ENCODE assay signal across 18 cellular contexts in genomic region chr2:96808176-96808837, GRCh38. TPM values are rescaled to one million over a fixed set of nuclear protein-coding genes. Genes with fewer than 3 reads are reported as not detected.
DNase-seq lines count a peak whose midpoint lies in the region; ATAC-seq and TF ChIP-seq lines count a peak whose summit lies in the region.
"Had no signal": no experiment of that assay in that cellular context is flagged by ENCODE, and none has a peak within 500 bp of the region (broad histone marks: within the 10 kb centered on the region; RNA-seq: fewer than 3 reads in every experiment).

No MANE protein-coding gene starts in this region.

- H3K27me3 Mint-ChIP-seq in activated CD8-positive, alpha-beta T cell treated with anti-CD3 and anti-CD28 coated beads for 36 hours: no peaks in the 10 kb centered on the region
- H3K27me3 Mint-ChIP-seq in activated CD8-positive, alpha-beta T cell treated with anti-CD3 and anti-CD28 coated beads, Interleukin-2, amount 10 ng/mL, durations not matched to agents 7 days and 5 days (ENCODE audit: low read depth): no peaks in the 10 kb centered on the region
- no peaks in the 10 kb centered on the region for H3K27me3 Mint-ChIP-seq in IgD-negative memory B cell
- peaks cover 11% of the 10 kb centered on the region for H3K27me3 Mint-ChIP-seq in glutamatergic neuron (ENCODE audit: unreplicated experiment)

- H3K27ac ChIP-seq in heart right ventricle: peak overlapping the region in 4 of 10 donors; percentile 17 to 74 (median 36)
- H3K27ac ChIP-seq in prostate gland: peak overlapping the region in 1 of 2 donors; percentile 15
- H3K27ac ChIP-seq: A549, C4-2B, esophagus squamous epithelium had no signal

- intact Hi-C loops in activated CD8-positive, alpha-beta T cell treated with anti-CD3 and anti-CD28 coated beads for 36 hours (cut with micrococcal nuclease): no loop called here
- intact Hi-C loops in heart right ventricle (cut with DNase I): no loop called here
- intact Hi-C loops in prostate gland (cut with DNase I): no loop called here

- H3K36me3 Mint-ChIP-seq in activated CD8-positive, alpha-beta T cell treated with anti-CD3 and anti-CD28 coated beads for 36 hours (ENCODE audit: low read depth): no peaks in the 10 kb centered on the region
- peaks cover 6% of the 10 kb centered on the region for H3K36me3 Mint-ChIP-seq in activated CD8-positive, alpha-beta T cell treated with anti-CD3 and anti-CD28 coated beads, Interleukin-2, amount 10 ng/mL, durations not matched to agents 7 days and 5 days (ENCODE audit: low read depth)
- H3K36me3 Mint-ChIP-seq in IgD-negative memory B cell: peaks cover 8% of the 10 kb centered on the region
- H3K36me3 Mint-ChIP-seq in glutamatergic neuron (ENCODE audit: unreplicated experiment): no peaks in the 10 kb centered on the region

- no peaks in the 10 kb centered on the region for H3K9me3 ChIP-seq in heart right ventricle
- no peaks in the 10 kb centered on the region for H3K9me3 ChIP-seq in prostate gland
- H3K9me3 ChIP-seq: A549, esophagus squamous epithelium had no signal

- H3K4me1 ChIP-seq in heart right ventricle (peaks cover 3 to 50% (median 37%) of the 10 kb centered on the region in 9 donors), prostate gland (replicated peaks) (no peaks in the 10 kb centered on the region)
- H3K4me1 ChIP-seq: A549, esophagus squamous epithelium had no signal

- DNase-seq in activated CD8-positive, alpha-beta T cell treated with anti-CD3 and anti-CD28 coated beads for 36 hours: no peak
- DNase-seq in activated CD8-positive, alpha-beta T cell treated with anti-CD3 and anti-CD28 coated beads, Interleukin-2, amount 10 ng/mL, durations not matched to agents 7 days and 5 days: no peak
- DNase-seq in heart right ventricle (peak; percentile 46 to 47), prostate gland (ENCODE audit: low spot score) (peak; percentile 75), glutamatergic neuron (no peak)
- DNase-seq in stimulated activated CD8-positive, alpha-beta memory T cell treated with anti-CD3 and anti-CD28 coated beads, Interleukin-4, amount 100 ng/mL, for 48 hours: no peak
- DNase-seq: activated naive CD4-positive, alpha-beta T cell treated with anti-CD3 and anti-CD28 coated beads for 36 hours; activated T-cell treated with anti-CD3 and anti-CD28 coated beads for 4 hours; DMS153; effector CD4-positive, alpha-beta T cell; esophagus squamous epithelium; GDM1; MM.1S; NCI-H2171 treated with DMSO at 0.1 percent for 48 hours had no signal

- 62 to 69% methylated on average over 10 of the region's 10 CpGs for WGBS in heart right ventricle, 2 donors
- WGBS in prostate gland: 54% methylated on average over 10 of the region's 10 CpGs

- no peak overlapping the region for H3K4me3 Mint-ChIP-seq in activated CD8-positive, alpha-beta T cell treated with anti-CD3 and anti-CD28 coated beads for 36 hours
- H3K4me3 Mint-ChIP-seq in activated CD8-positive, alpha-beta T cell treated with anti-CD3 and anti-CD28 coated beads, Interleukin-2, amount 10 ng/mL, durations not matched to agents 7 days and 5 days: no peak overlapping the region
- H3K4me3 Mint-ChIP-seq in IgD-negative memory B cell (peak overlapping the region; percentile 61 to 78 (median 70)), glutamatergic neuron (ENCODE audit: unreplicated experiment) (no peak overlapping the region)
- H3K4me3 Mint-ChIP-seq: activated naive CD4-positive, alpha-beta T cell treated with anti-CD3 and anti-CD28 coated beads for 36 hours had no signal

- peak overlapping the region; percentile 16 for H3K27ac Mint-ChIP-seq in activated CD8-positive, alpha-beta T cell treated with anti-CD3 and anti-CD28 coated beads for 36 hours
- no peak overlapping the region for H3K27ac Mint-ChIP-seq in activated CD8-positive, alpha-beta T cell treated with anti-CD3 and anti-CD28 coated beads, Interleukin-2, amount 10 ng/mL, durations not matched to agents 7 days and 5 days
- H3K27ac Mint-ChIP-seq in IgD-negative memory B cell (peak overlapping the region; percentile 69 to 99 (median 86)), glutamatergic neuron (ENCODE audit: unreplicated experiment) (no peak overlapping the region)
- H3K27ac Mint-ChIP-seq: activated naive CD4-positive, alpha-beta T cell treated with anti-CD3 and anti-CD28 coated beads for 36 hours had no signal

- H3K36me3 ChIP-seq in heart right ventricle (peaks cover 0 to 53% (median 0%) of the 10 kb centered on the region in 9 donors), prostate gland (no peaks in the 10 kb centered on the region)

- H3K4me3 ChIP-seq in heart right ventricle (no peak overlapping the region), prostate gland (no peak overlapping the region)
- H3K4me3 ChIP-seq: A549, esophagus squamous epithelium had no signal

- no peaks in the 10 kb centered on the region for H3K9me3 Mint-ChIP-seq in activated CD8-positive, alpha-beta T cell treated with anti-CD3 and anti-CD28 coated beads for 36 hours
- H3K9me3 Mint-ChIP-seq in activated CD8-positive, alpha-beta T cell treated with anti-CD3 and anti-CD28 coated beads, Interleukin-2, amount 10 ng/mL, durations not matched to agents 7 days and 5 days (ENCODE audit: insufficient read depth): no peaks in the 10 kb centered on the region
- no peaks in the 10 kb centered on the region for H3K9me3 Mint-ChIP-seq in IgD-negative memory B cell
- peaks cover 7% of the 10 kb centered on the region for H3K9me3 Mint-ChIP-seq in glutamatergic neuron (ENCODE audit: unreplicated experiment)
- H3K9me3 Mint-ChIP-seq: activated naive CD4-positive, alpha-beta T cell treated with anti-CD3 and anti-CD28 coated beads for 36 hours had no signal

- no peak for TF ChIP-seq CTCF in activated CD8-positive, alpha-beta T cell treated with anti-CD3 and anti-CD28 coated beads for 36 hours (IDR thresholded peaks at IDR 0.05)
- TF ChIP-seq CTCF in heart right ventricle (IDR thresholded peaks at IDR 0.05) (no peak), prostate gland (IDR thresholded peaks at IDR 0.05) (no peak), glutamatergic neuron (IDR thresholded peaks at IDR 0.05; ENCODE audit: partially characterized antibody, unreplicated experiment) (no peak)

- POLR2A ChIA-PET in activated CD8-positive, alpha-beta T cell treated with anti-CD3 and anti-CD28 coated beads for 36 hours (lab: Charles Lee): no interaction called here
- POLR2A ChIA-PET in activated CD8-positive, alpha-beta T cell treated with anti-CD3 and anti-CD28 coated beads, Interleukin-2, amount 10 ng/mL, durations not matched to agents 7 days and 5 days (lab: Charles Lee): no interaction called here

- H3K27me3 ChIP-seq in heart right ventricle (no peaks in the 10 kb centered on the region), prostate gland (replicated peaks; ENCODE audit: insufficient read depth) (no peaks in the 10 kb centered on the region)
- H3K27me3 ChIP-seq: esophagus squamous epithelium had no signal

- CTCF ChIA-PET in activated CD8-positive, alpha-beta T cell treated with anti-CD3 and anti-CD28 coated beads for 36 hours (lab: Charles Lee): interaction anchor here (1.4 kb wide), 1 partner anchor 49 kb away, joined by 4 read pairs; the partner anchor contains the start of gene ANKRD39
- CTCF ChIA-PET in activated CD8-positive, alpha-beta T cell treated with anti-CD3 and anti-CD28 coated beads, Interleukin-2, amount 10 ng/mL, durations not matched to agents 7 days and 5 days (lab: Charles Lee): no interaction called here

- H3K4me1 Mint-ChIP-seq in activated CD8-positive, alpha-beta T cell treated with anti-CD3 and anti-CD28 coated beads for 36 hours (ENCODE audit: low read depth): peaks cover 14% of the 10 kb centered on the region
- H3K4me1 Mint-ChIP-seq in activated CD8-positive, alpha-beta T cell treated with anti-CD3 and anti-CD28 coated beads, Interleukin-2, amount 10 ng/mL, durations not matched to agents 7 days and 5 days (ENCODE audit: low read depth): peaks cover 15% of the 10 kb centered on the region
- peaks cover 14 to 26% (median 25%) of the 10 kb centered on the region in 3 donors for H3K4me1 Mint-ChIP-seq in IgD-negative memory B cell
- peaks cover 28% of the 10 kb centered on the region for H3K4me1 Mint-ChIP-seq in glutamatergic neuron (ENCODE audit: low read depth, unreplicated experiment)

- no peak for TF ChIP-seq POLR2A in prostate gland (IDR thresholded peaks at IDR 0.05)

- no peak for ATAC-seq in activated CD8-positive, alpha-beta T cell treated with anti-CD3 and anti-CD28 coated beads for 36 hours
- ATAC-seq in activated CD8-positive, alpha-beta T cell treated with anti-CD3 and anti-CD28 coated beads, Interleukin-2, amount 10 ng/mL, durations not matched to agents 7 days and 5 days: no peak
- ATAC-seq in heart right ventricle (peak in 7 of 8 donors; percentile 32 to 78 (median 69)), HG02973 (IDR thresholded peaks at IDR 0.05; ENCODE audit: unreplicated experiment) (no peak)
- ATAC-seq: A549 had no signal

RNA-seq across cellular contexts. Expression of gene CNNM3, which starts 7.8 kb away (rescaled TPM):
- 10 to 100 TPM; 15.8 to 19.3 TPM for total RNA-seq in activated CD8-positive, alpha-beta T cell treated with anti-CD3 and anti-CD28 coated beads for 36 hours
- 10 to 100 TPM; 28.1 to 29.9 TPM for total RNA-seq in activated CD8-positive, alpha-beta T cell treated with anti-CD3 and anti-CD28 coated beads, Interleukin-2, amount 10 ng/mL, durations not matched to agents 7 days and 5 days
- polyA plus RNA-seq in IgD-negative memory B cell (3.5 TPM), heart right ventricle (1 to 10 TPM; 4.0 to 8.3 TPM)
- total RNA-seq in heart right ventricle (10 to 100 TPM in 8 of 10 donors, 1 to 10 TPM in 2; 7.4 to 18.3 (median 13.8) TPM), prostate gland (10 to 100 TPM; 29.7 to 29.8 TPM), glutamatergic neuron (ENCODE audit: unreplicated experiment) (22.3 TPM)

RNA-seq across cellular contexts. Expression of gene ANKRD23, which starts 35.5 kb away (rescaled TPM):
- total RNA-seq in activated CD8-positive, alpha-beta T cell treated with anti-CD3 and anti-CD28 coated beads for 36 hours: 1 to 10 TPM; 5.3 to 5.7 TPM
- total RNA-seq in activated CD8-positive, alpha-beta T cell treated with anti-CD3 and anti-CD28 coated beads, Interleukin-2, amount 10 ng/mL, durations not matched to agents 7 days and 5 days: 10 to 100 TPM; 12.6 to 17.2 TPM
- 1.3 TPM for polyA plus RNA-seq in IgD-negative memory B cell
- 10 to 100 TPM in 7 of 10 donors, 1 to 10 TPM in 3; 2.6 to 40.0 (median 14.5) TPM for total RNA-seq in heart right ventricle
- 10 to 100 TPM in 1 of 2 donors, under 1 TPM in 1; 0.96 to 17.9 TPM for polyA plus RNA-seq in heart right ventricle
- total RNA-seq in prostate gland: 10 to 100 TPM; 11.4 to 15.2 TPM
- 5.7 TPM for total RNA-seq in glutamatergic neuron (ENCODE audit: unreplicated experiment)

RNA-seq across cellular contexts. Expression of gene CNNM4, which starts 47.6 kb away (rescaled TPM):
- 1 to 10 TPM; 5.1 to 5.8 TPM for total RNA-seq in activated CD8-positive, alpha-beta T cell treated with anti-CD3 and anti-CD28 coated beads for 36 hours
- 1 to 10 TPM; 7.1 TPM for total RNA-seq in activated CD8-positive, alpha-beta T cell treated with anti-CD3 and anti-CD28 coated beads, Interleukin-2, amount 10 ng/mL, durations not matched to agents 7 days and 5 days
- polyA plus RNA-seq in IgD-negative memory B cell (7.9 TPM), heart right ventricle (10 to 100 TPM in 1 of 2 donors, 1 to 10 TPM in 1; 4.3 to 10.1 TPM)
- total RNA-seq in heart right ventricle (10 to 100 TPM; 19.1 to 59.7 (median 34.8) TPM), prostate gland (10 to 100 TPM in 1 of 2 donors, 1 to 10 TPM in 1; 9.2 to 13.9 TPM), glutamatergic neuron (ENCODE audit: unreplicated experiment) (15.4 TPM)

RNA-seq across cellular contexts. Expression of gene ANKRD39, which starts 49.5 kb away (rescaled TPM):
- 10 to 100 TPM; 22.6 TPM for total RNA-seq in activated CD8-positive, alpha-beta T cell treated with anti-CD3 and anti-CD28 coated beads for 36 hours
- total RNA-seq in activated CD8-positive, alpha-beta T cell treated with anti-CD3 and anti-CD28 coated beads, Interleukin-2, amount 10 ng/mL, durations not matched to agents 7 days and 5 days: 10 to 100 TPM; 35.4 to 36.7 TPM
- polyA plus RNA-seq in IgD-negative memory B cell: 16.3 TPM
- 10 to 100 TPM; 14.2 to 19.2 (median 15.9) TPM for total RNA-seq in heart right ventricle
- polyA plus RNA-seq in heart right ventricle: 10 to 100 TPM; 18.7 to 26.5 TPM
- total RNA-seq in prostate gland: 10 to 100 TPM; 21.2 to 38.7 TPM
- 25.7 TPM for total RNA-seq in glutamatergic neuron (ENCODE audit: unreplicated experiment)

Comparison
In these comparisons a context has a peak if more than half of its experiments do, and no peak if none do; other contexts are left out.
1. H3K27ac Mint-ChIP-seq: peak in activated CD8-positive, alpha-beta T cell treated with anti-CD3 and anti-CD28 coated beads for 36 hours (single experiment) and IgD-negative memory B cell (3 of 3); none in activated CD8-positive, alpha-beta T cell treated with anti-CD3 and anti-CD28 coated beads, Interleukin-2, amount 10 ng/mL, durations not matched to agents 7 days and 5 days (single experiment) and glutamatergic neuron (single experiment).
2. ATAC-seq: peak in heart right ventricle (7 of 8); none in activated CD8-positive, alpha-beta T cell treated with anti-CD3 and anti-CD28 coated beads for 36 hours (single experiment), activated CD8-positive, alpha-beta T cell treated with anti-CD3 and anti-CD28 coated beads, Interleukin-2, amount 10 ng/mL, durations not matched to agents 7 days and 5 days (single experiment) and HG02973 (single experiment).
3. DNase-seq: peak in heart right ventricle (2 of 2) and prostate gland (single experiment); none in activated CD8-positive, alpha-beta T cell treated with anti-CD3 and anti-CD28 coated beads for 36 hours (single experiment), activated CD8-positive, alpha-beta T cell treated with anti-CD3 and anti-CD28 coated beads, Interleukin-2, amount 10 ng/mL, durations not matched to agents 7 days and 5 days (single experiment), glutamatergic neuron (single experiment) and stimulated activated CD8-positive, alpha-beta memory T cell treated with anti-CD3 and anti-CD28 coated beads, Interleukin-4, amount 100 ng/mL, for 48 hours (single experiment).
4. H3K4me3 Mint-ChIP-seq: peak in IgD-negative memory B cell (4 of 4); none in activated CD8-positive, alpha-beta T cell treated with anti-CD3 and anti-CD28 coated beads for 36 hours (single experiment), activated CD8-positive, alpha-beta T cell treated with anti-CD3 and anti-CD28 coated beads, Interleukin-2, amount 10 ng/mL, durations not matched to agents 7 days and 5 days (single experiment) and glutamatergic neuron (single experiment).